Comparison of ENCODE assay signal across 1 cellular context in genomic region chr2:175207741-175208438, GRCh38.
TF ChIP-seq lines count a peak whose summit lies in the region.

No MANE protein-coding gene starts in this region.

TF ChIP-seq in HepG2, 621 proteins besides CTCF, POLR2A, EP300 and RAD21:
- TF ChIP-seq ZNF615 (CRISPR knock-in tag; IDR thresholded peaks at IDR 0.05; ENCODE audit: borderline replicate concordance) = no peak
